8 cellular contexts compared by ENCODE assay signal in genomic region chr10:97640868-97641811, GRCh38. TPM values are rescaled to one million over a fixed set of nuclear protein-coding genes. Genes with fewer than 3 reads are reported as not detected.
DNase-seq lines count a peak whose midpoint lies in the region; ATAC-seq and TF ChIP-seq lines count a peak whose summit lies in the region.

No MANE protein-coding gene starts in this region.

- H3K27ac ChIP-seq in BLaER1 (peak overlapping the region; percentile 49; the same call in 1 of the 2 replicates), VCaP (peak overlapping the region; percentile 68), testis (peak overlapping the region; percentile 57 to 87)

- no peak for TF ChIP-seq POLR2A in testis (IDR thresholded peaks at IDR 0.05)

- 1% methylated on average over 28 to 43 of the region's 67 CpGs for WGBS in testis, 2 donors

- peaks cover 13% of the 10 kb centered on the region for H3K4me1 ChIP-seq in BLaER1
- peaks cover 22% of the 10 kb centered on the region for H3K4me1 ChIP-seq in mononuclear cell (ENCODE audit: insufficient read depth, low read length)
- no peaks in the 10 kb centered on the region for H3K4me1 ChIP-seq in testis

- ATAC-seq in GM19351 (IDR thresholded peaks at IDR 0.05; ENCODE audit: unreplicated experiment) = peak; percentile 25
- no peak for ATAC-seq in HG02970 (IDR thresholded peaks at IDR 0.05; ENCODE audit: low FRiP score, unreplicated experiment)

- H3K4me2 ChIP-seq in BLaER1 = peak overlapping the region; percentile 81

- H3K9me3 ChIP-seq in BLaER1 (peaks cover 10% of the 10 kb centered on the region; the same call in 1 of the 2 replicates), mononuclear cell (ENCODE audit: low read depth, low read length) (no peaks in the 10 kb centered on the region), testis (no peaks in the 10 kb centered on the region)

- H3K9ac ChIP-seq in BLaER1 = peak overlapping the region; percentile 73

- TF ChIP-seq CTCF in VCaP (conservative IDR thresholded peaks at IDR 0.05) = no peak
- no peak for TF ChIP-seq CTCF in epithelial cell of esophagus (IDR thresholded peaks at IDR 0.05; ENCODE audit: insufficient read depth, low read depth, low read length, missing control alignments)
- no peak for TF ChIP-seq CTCF in testis (IDR thresholded peaks at IDR 0.05)

- no peaks in the 10 kb centered on the region for H3K27me3 ChIP-seq in BLaER1
- no peaks in the 10 kb centered on the region for H3K27me3 ChIP-seq in mononuclear cell (ENCODE audit: insufficient read depth, low read length)
- no peaks in the 10 kb centered on the region for H3K27me3 ChIP-seq in testis

- H3K36me3 ChIP-seq in BLaER1 = 0 out of 2 replicates have a peak, but pooled peaks cover 7% of the 10 kb centered on the region
- no peaks in the 10 kb centered on the region for H3K36me3 ChIP-seq in testis (ENCODE audit: low read depth, missing control alignments)

- intact Hi-C loops in testis (cut with DNase I; ENCODE audit: low total_unique reads) = no loop called here

- H3K4me3 ChIP-seq in BLaER1 (peak overlapping the region; percentile 81), epithelial cell of esophagus (ENCODE audit: low read length) (peak overlapping the region; percentile 88), mononuclear cell (ENCODE audit: low read length) (peak overlapping the region; percentile 82), testis (peak overlapping the region; percentile 74 to 79)

- H4K20me1 ChIP-seq in BLaER1 = peaks cover 13% of the 10 kb centered on the region; the same call in 1 of the 2 replicates

- peak; percentile 52 for DNase-seq in HK-2 (ENCODE audit: unreplicated experiment)
- peak; percentile 35 for DNase-seq in epithelial cell of esophagus (ENCODE audit: low read depth)
- DNase-seq in testis = peak; percentile 46

RNA-seq across cellular contexts. Expression of gene PI4K2A, which starts 0.7 kb away (rescaled TPM):
- total RNA-seq in mononuclear cell = 29.0 TPM
- 10 to 100 TPM; 27.4 to 31.0 TPM for total RNA-seq in testis
- polyA plus RNA-seq in testis (ENCODE audit: insufficient read depth, low read depth, low replicate concordance) = 24.2 TPM

RNA-seq across cellular contexts. Expression of gene MORN4, which starts 7.8 kb away (rescaled TPM):
- not detected for total RNA-seq in mononuclear cell
- 1 to 10 TPM; 7.1 to 7.5 TPM for total RNA-seq in testis
- 23.3 TPM for polyA plus RNA-seq in testis (ENCODE audit: insufficient read depth, low read depth, low replicate concordance)

RNA-seq across cellular contexts. Expression of gene AVPI1, which starts 45.9 kb away (rescaled TPM):
- total RNA-seq in mononuclear cell (7.8 TPM), testis (10 to 100 TPM; 23.0 to 28.3 TPM)
- 26.4 TPM for polyA plus RNA-seq in testis (ENCODE audit: insufficient read depth, low read depth, low replicate concordance)

RNA-seq across cellular contexts. Expression of gene C10orf62, which starts 51.6 kb away (rescaled TPM):
- total RNA-seq in mononuclear cell (not detected), testis (100 to 1,000 TPM; 108 to 373 TPM)
- 304 TPM for polyA plus RNA-seq in testis (ENCODE audit: insufficient read depth, low read depth, low replicate concordance)

RNA-seq across cellular contexts. Expression of gene HOGA1, which starts 57.0 kb away (rescaled TPM):
- total RNA-seq in mononuclear cell (not detected), testis (under 1 TPM; 0.25 to 0.55 TPM)
- 1.5 TPM for polyA plus RNA-seq in testis (ENCODE audit: insufficient read depth, low read depth, low replicate concordance)
